In genomic region chr5:68612972-68613371, GRCh38 we compare ENCODE assay signal across 25 cellular contexts.
"Had no signal": no experiment of that assay in that cellular context is flagged by ENCODE, and none has a peak within 500 bp of the region (broad histone marks: within the 10 kb centered on the region; RNA-seq: fewer than 3 reads in every experiment).

No MANE protein-coding gene starts in this region.

- H3K4me2 ChIP-seq: hepatocyte had no signal

- H3K27ac Mint-ChIP-seq: immature natural killer cell, mesothelial cell of epicardium had no signal

- H3K4me1 ChIP-seq: esophagus squamous epithelium, foreskin keratinocyte, gastroesophageal sphincter, heart left ventricle, left ventricle myocardium inferior, lower lobe of right lung had no signal

- H3K4me3 ChIP-seq: coronary artery, dorsolateral prefrontal cortex, esophagus squamous epithelium, gastroesophageal sphincter, heart left ventricle, hepatocyte, left ventricle myocardium inferior, lower lobe of right lung, mucosa of descending colon had no signal

- H3K27ac ChIP-seq: coronary artery, dorsolateral prefrontal cortex, epithelial cell of prostate, esophagus squamous epithelium, foreskin keratinocyte, gastroesophageal sphincter, heart left ventricle, hepatocyte, left ventricle myocardium inferior, lower lobe of right lung had no signal

- H3K4me1 Mint-ChIP-seq: immature natural killer cell, mesothelial cell of epicardium had no signal

- H3K27me3 ChIP-seq: dorsolateral prefrontal cortex, esophagus squamous epithelium, foreskin keratinocyte, gastroesophageal sphincter, heart left ventricle, hepatocyte had no signal

- H3K79me2 ChIP-seq: hepatocyte had no signal

- ATAC-seq: esophagus mucosa, foreskin keratinocyte, gastroesophageal sphincter, heart left ventricle, lower lobe of right lung, mucosa of descending colon had no signal

- DNase-seq: dermis blood vessel endothelial cell; dorsolateral prefrontal cortex; effector CD4-positive, alpha-beta T cell; effector memory CD4-positive, alpha-beta T cell; erythroblast; esophagus squamous epithelium; foreskin keratinocyte; heart left ventricle; hypothalamus; immature natural killer cell; islet precursor cell; kidney; kidney glomerular epithelial cell; left ventricle myocardium inferior; lower lobe of right lung; mesenchymal stem cell; mucosa of descending colon; naive B cell had no signal

- FAIRE-seq: colon, kidney had no signal

- H2AFZ ChIP-seq: hepatocyte had no signal

- H3K4me3 Mint-ChIP-seq: immature natural killer cell, mesothelial cell of epicardium, naive B cell had no signal

- H3K36me3 ChIP-seq: esophagus squamous epithelium, gastroesophageal sphincter, heart left ventricle, left ventricle myocardium inferior, lower lobe of right lung had no signal
